Comparison of ENCODE assay signal across 33 cellular contexts in the genomic region with DNA sequence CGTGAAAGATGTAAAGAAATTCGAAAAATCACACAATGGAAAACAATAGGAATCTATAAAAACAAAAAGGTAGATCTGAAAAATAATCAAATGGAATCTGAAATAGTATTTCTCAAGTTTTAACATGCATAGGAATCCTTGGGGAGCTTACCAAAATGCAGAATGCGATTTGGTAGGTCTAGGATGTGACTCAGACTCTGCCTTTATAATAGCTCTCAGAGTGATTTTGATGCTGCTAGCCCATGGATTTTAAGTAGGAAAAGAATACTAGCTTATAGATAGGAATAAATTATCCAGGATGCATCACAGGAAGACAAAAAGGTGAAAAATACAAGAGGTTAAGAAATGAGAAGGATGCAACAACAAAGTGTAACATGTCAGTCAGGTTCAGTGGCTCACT. TPM values are rescaled to one million over a fixed set of nuclear protein-coding genes. Genes with fewer than 3 reads are reported as not detected.
"Had no signal": no experiment of that assay in that cellular context is flagged by ENCODE, and none has a peak within 500 bp of the region (broad histone marks: within the 10 kb centered on the region; RNA-seq: fewer than 3 reads in every experiment).

No MANE protein-coding gene starts in this region.

- H3K27me3 ChIP-seq: adrenal gland, ascending aorta, body of pancreas, brain microvascular endothelial cell, breast epithelium, cardiac muscle cell had no signal

- H3K4me3 ChIP-seq: adrenal gland, ascending aorta, body of pancreas, breast epithelium, cardiac muscle cell had no signal

- H3K36me3 ChIP-seq: adrenal gland, ascending aorta, brain microvascular endothelial cell, breast epithelium, cardiac muscle cell had no signal

- H3K4me1 ChIP-seq: adrenal gland, ascending aorta, body of pancreas, breast epithelium had no signal

- H3K27ac ChIP-seq: adrenal gland, ascending aorta, body of pancreas, brain microvascular endothelial cell, breast epithelium, cardiac muscle cell had no signal

- ATAC-seq: activated naive CD4-positive, alpha-beta T cell treated with anti-CD3 and anti-CD28 coated beads, Interleukin-2, amount 50 U/mL, for 72 hours; activated naive CD8-positive, alpha-beta T cell treated with anti-CD3 and anti-CD28 coated beads, Interleukin-2, amount 50 U/mL, for 24 hours; activated T-cell treated with anti-CD3 and anti-CD28 coated beads, Interleukin-2, amount 50 U/mL, for 4 hours; activated T-cell treated with anti-CD3 and anti-CD28 coated beads, Interleukin-2, amount 50 U/mL, for 72 hours; activated T-helper 17 cell treated with anti-CD3 and anti-CD28 coated beads, Interleukin-2, amount 50 U/mL, for 72 hours; body of pancreas had no signal

- H3K9me3 ChIP-seq: adrenal gland, ascending aorta, body of pancreas, breast epithelium had no signal

- FAIRE-seq: astrocyte had no signal

- DNase-seq: activated effector memory CD4-positive, alpha-beta T cell treated with anti-CD3 and anti-CD28 coated beads, Interleukin-2, amount 50 U/mL, for 16 hours; activated effector memory CD4-positive, alpha-beta T cell treated with Interleukin-2 at 50 U/mL for 16 hours; activated gamma-delta T cell; activated gamma-delta T cell treated with Interleukin-2 at 50 U/mL for 16 hours; activated naive CD4-positive, alpha-beta T cell; activated naive CD4-positive, alpha-beta T cell treated with anti-CD3 and anti-CD28 coated beads for 36 hours; activated naive CD4-positive, alpha-beta T cell treated with anti-CD3 and anti-CD28 coated beads, Interleukin-2, amount 10 ng/mL, durations not matched to agents 7 days and 5 days; activated naive CD4-positive, alpha-beta T cell treated with anti-CD3 and anti-CD28 coated beads, Interleukin-2, amount 50 U/mL, for 16 hours; activated naive CD4-positive, alpha-beta T cell treated with Interleukin-2 at 50 U/mL for 16 hours; activated naive CD8-positive, alpha-beta T cell treated with anti-CD3 and anti-CD28 coated beads for 36 hours; activated naive CD8-positive, alpha-beta T cell treated with anti-CD3 and anti-CD28 coated beads, Interleukin-2, amount 10 ng/mL, durations not matched to agents 7 days and 5 days; activated naive CD8-positive, alpha-beta T cell treated with anti-CD3 and anti-CD28 coated beads, Interleukin-2, amount 50 U/mL, for 24 hours; activated T-cell treated with anti-CD3 and anti-CD28 coated beads, Interleukin-2, amount 50 U/mL, for 1 hour; activated T-cell treated with anti-CD3 and anti-CD28 coated beads, Interleukin-2, amount 50 U/mL, for 24 hours; activated T-cell treated with anti-CD3 and anti-CD28 coated beads, Interleukin-2, amount 50 U/mL, for 4 hours; activated T-cell treated with anti-CD3 and anti-CD28 coated beads, Interleukin-2, amount 50 U/mL, for 48 hours; activated T-cell treated with anti-CD3 and anti-CD28 coated beads, Interleukin-2, amount 50 U/mL, for 72 hours; adrenal gland; amniotic stem cell; amygdala; anterior cingulate cortex; aorta; body of pancreas; brain microvascular endothelial cell; caudate nucleus; central memory CD4-positive, alpha-beta T cell; cerebellar nuclear complex had no signal

RNA-seq across cellular contexts. Expression of a gene that starts 24.7 kb away (rescaled TPM):
- total RNA-seq: ascending aorta, body of pancreas had no signal
- polyA plus RNA-seq: cardiac muscle cell had no signal
